8 cellular contexts compared by ENCODE assay signal in the genomic region with DNA sequence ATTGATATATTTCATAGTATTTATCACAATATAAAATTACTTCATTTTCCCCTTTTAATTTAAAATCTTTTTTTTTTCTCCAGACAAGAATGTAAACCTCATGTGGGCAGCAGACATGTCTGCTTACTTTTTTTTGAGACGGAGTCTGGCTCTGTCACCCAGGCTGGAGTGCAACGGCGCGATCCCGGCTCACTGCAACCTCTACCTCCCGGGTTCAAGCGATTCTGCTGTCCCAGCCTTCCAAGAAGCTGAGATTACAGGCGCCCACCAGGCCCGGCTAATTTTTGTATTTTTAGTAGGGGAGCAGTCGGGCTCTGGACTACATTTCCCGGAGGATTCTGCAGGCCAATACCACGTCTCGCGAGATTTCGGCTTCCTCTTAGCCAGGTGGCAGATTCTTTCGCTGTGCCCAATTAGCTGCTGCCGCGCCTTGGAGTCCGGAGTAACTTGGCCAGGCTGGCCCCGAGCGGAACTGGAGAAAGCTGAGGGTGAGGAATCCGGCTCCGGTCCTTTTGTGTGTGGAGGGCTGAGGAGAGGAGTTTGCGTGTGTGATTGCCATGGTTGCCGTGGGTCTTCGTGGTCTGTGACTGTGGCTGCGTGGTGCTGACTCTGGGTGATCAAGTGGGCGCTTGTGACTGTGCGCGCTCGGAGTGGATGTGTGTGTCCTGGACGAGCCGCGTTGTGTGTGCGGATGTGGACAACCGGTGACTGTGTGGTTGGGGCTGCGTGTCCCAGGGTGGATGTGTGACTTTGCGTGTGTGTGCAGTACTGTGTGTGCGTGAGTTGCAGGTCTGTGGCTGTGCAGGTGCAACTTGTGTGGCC.
DNase-seq lines count a peak whose midpoint lies in the region; TF ChIP-seq lines count a peak whose summit lies in the region.
"Not testable (repeated sequence)": the region's sequence is repeated elsewhere in the genome, so short reads cannot be mapped to it uniquely, and the experiment has no call there.

No MANE protein-coding gene starts in this region.

- peaks cover 9 to 10% (median 10%) of the 10 kb centered on the region in 3 donors for H3K4me1 Mint-ChIP-seq in CD8-positive, alpha-beta memory T cell

- CTCF ChIA-PET in CD8-positive, alpha-beta memory T cell (lab: Charles Lee); OCI-LY7 (lab: Charles Lee; ENCODE audit: unreplicated experiment): not testable (repeated sequence)

- H3K4me1 ChIP-seq in CD8-positive, alpha-beta memory T cell (ENCODE audit: insufficient read depth, low read length); HAP-1; OCI-LY7 (ENCODE audit: insufficient read depth, low read length, poor library complexity, severe bottlenecking); neutrophil (ENCODE audit: control insufficient read depth in 1 of 2, insufficient read depth in 1 of 2, low read depth in 1 of 2, low read length in 1 of 2): not testable (repeated sequence)

- in situ Hi-C loops in HAP-1 (cut with MboI; ENCODE audit: low sequenced_read_pairs): not testable (repeated sequence)

- H3K4me3 ChIP-seq in CD8-positive, alpha-beta memory T cell (ENCODE audit: low read length): peak overlapping the region; percentile 49
- peak overlapping the region; percentile 66 for H3K4me3 ChIP-seq in HAP-1
- H3K4me3 ChIP-seq in OCI-LY7 (ENCODE audit: low read depth, low read length, poor library complexity, severe bottlenecking): peak overlapping the region; percentile 80
- H3K4me3 ChIP-seq in neutrophil (ENCODE audit: low read depth in 1 of 2, low read length in 1 of 2): peak overlapping the region; percentile 18 to 34

- not testable (repeated sequence) for H3K27me3 Mint-ChIP-seq in CD8-positive, alpha-beta memory T cell

- H3K4me2 ChIP-seq in OCI-LY7 (ENCODE audit: low read length): peak overlapping the region; percentile 66

- peak in 4 of 5 donors; percentile 9 to 66 (median 50) for DNase-seq in CD8-positive, alpha-beta memory T cell
- DNase-seq in HAP-1 (ENCODE audit: low spot score in 2 of 2) (peak; percentile 85 to 95), OCI-LY7 (ENCODE audit: low spot score) (peak; percentile 88), cerebellum (ENCODE audit: low spot score) (peak; percentile 43), hepatic stellate cell (ENCODE audit: low spot score) (peak; percentile 54)
- DNase-seq in activated CD8-positive, alpha-beta memory T cell treated with anti-CD3 and anti-CD28 coated beads for 48 hours (ENCODE audit: low read depth in 2 of 3, low spot score in 2 of 3): peak; percentile 26 to 50 (median 28)
- peak; percentile 20 to 23 for DNase-seq in stimulated activated CD8-positive, alpha-beta memory T cell treated with anti-CD3 and anti-CD28 coated beads, Interleukin-4, amount 100 ng/mL, for 4 hours (ENCODE audit: low read depth in 2 of 2, low spot score in 1 of 2)

- peak overlapping the region; percentile 84 to 99 (median 92) for H3K4me3 Mint-ChIP-seq in CD8-positive, alpha-beta memory T cell

- peak overlapping the region; percentile 31 for H3K27ac ChIP-seq in CD8-positive, alpha-beta memory T cell (ENCODE audit: low read depth, low read length)
- peak overlapping the region; percentile 48 for H3K27ac ChIP-seq in OCI-LY7 (ENCODE audit: low read depth, low read length, poor library complexity, severe bottlenecking)
- not testable (repeated sequence) for H3K27ac ChIP-seq in neutrophil

- not testable (repeated sequence) for H3K36me3 Mint-ChIP-seq in CD8-positive, alpha-beta memory T cell

- not testable (repeated sequence) for TF ChIP-seq CTCF in OCI-LY7 (conservative IDR thresholded peaks at IDR 0.05; ENCODE audit: low read length); neutrophil (IDR thresholded peaks at IDR 0.05)

- H3K9me2 ChIP-seq in OCI-LY7 (ENCODE audit: insufficient read depth, low read length): not testable (repeated sequence)

- H3K79me2 ChIP-seq in OCI-LY7 (ENCODE audit: insufficient read depth, low read depth, low read length): not testable (repeated sequence)

- not testable (repeated sequence) for H3K9me3 ChIP-seq in CD8-positive, alpha-beta memory T cell (ENCODE audit: low read length); HAP-1; OCI-LY7 (ENCODE audit: low read length); neutrophil

- not testable (repeated sequence) for H3K27me3 ChIP-seq in CD8-positive, alpha-beta memory T cell (ENCODE audit: insufficient read depth, low read length, poor library complexity, severe bottlenecking); HAP-1 (ENCODE audit: low read depth); neutrophil

- intact Hi-C loops in OCI-LY7 (cut with micrococcal nuclease; ENCODE audit: unreplicated experiment): not testable (repeated sequence)

- POLR2A ChIA-PET in CD8-positive, alpha-beta memory T cell (lab: Charles Lee); OCI-LY7 (lab: Charles Lee): not testable (repeated sequence)

- H4K20me1 ChIP-seq in OCI-LY7 (ENCODE audit: insufficient read depth, low read length): not testable (repeated sequence)

- peak overlapping the region in 7 of 8 donors; percentile 49 to 96 (median 83) for H3K27ac Mint-ChIP-seq in CD8-positive, alpha-beta memory T cell

- H3K9me3 Mint-ChIP-seq in CD8-positive, alpha-beta memory T cell: not testable (repeated sequence)

- BruUV-seq in OCI-LY7 (replicated peaks; lab: Mats Ljungman, UMichigan): TSS peak; percentile 88

- H3K36me3 ChIP-seq in CD8-positive, alpha-beta memory T cell (ENCODE audit: insufficient read depth, low read length); HAP-1 (replicated peaks); OCI-LY7 (ENCODE audit: insufficient read depth, low read length); neutrophil: not testable (repeated sequence)

- peak overlapping the region; percentile 78 for H2AFZ ChIP-seq in OCI-LY7 (ENCODE audit: low read length)

Comparison
In these comparisons a context has a peak if more than half of its experiments do, and no peak if none do; other contexts are left out.
1. DNase-seq: peak in every context shown above with its lines; median percentile 90 in HAP-1; 88 in OCI-LY7; 54 in hepatic stellate cell; 50 in CD8-positive, alpha-beta memory T cell; 43 in cerebellum; 28 in activated CD8-positive, alpha-beta memory T cell treated with anti-CD3 and anti-CD28 coated beads for 48 hours; 22 in stimulated activated CD8-positive, alpha-beta memory T cell treated with anti-CD3 and anti-CD28 coated beads, Interleukin-4, amount 100 ng/mL, for 4 hours.
2. H3K4me3 ChIP-seq: peak in every context shown above with its lines; median percentile 80 in OCI-LY7; 66 in HAP-1; 49 in CD8-positive, alpha-beta memory T cell; 26 in neutrophil.